Comparison of ENCODE assay signal across 8 cellular contexts in the genomic region with DNA sequence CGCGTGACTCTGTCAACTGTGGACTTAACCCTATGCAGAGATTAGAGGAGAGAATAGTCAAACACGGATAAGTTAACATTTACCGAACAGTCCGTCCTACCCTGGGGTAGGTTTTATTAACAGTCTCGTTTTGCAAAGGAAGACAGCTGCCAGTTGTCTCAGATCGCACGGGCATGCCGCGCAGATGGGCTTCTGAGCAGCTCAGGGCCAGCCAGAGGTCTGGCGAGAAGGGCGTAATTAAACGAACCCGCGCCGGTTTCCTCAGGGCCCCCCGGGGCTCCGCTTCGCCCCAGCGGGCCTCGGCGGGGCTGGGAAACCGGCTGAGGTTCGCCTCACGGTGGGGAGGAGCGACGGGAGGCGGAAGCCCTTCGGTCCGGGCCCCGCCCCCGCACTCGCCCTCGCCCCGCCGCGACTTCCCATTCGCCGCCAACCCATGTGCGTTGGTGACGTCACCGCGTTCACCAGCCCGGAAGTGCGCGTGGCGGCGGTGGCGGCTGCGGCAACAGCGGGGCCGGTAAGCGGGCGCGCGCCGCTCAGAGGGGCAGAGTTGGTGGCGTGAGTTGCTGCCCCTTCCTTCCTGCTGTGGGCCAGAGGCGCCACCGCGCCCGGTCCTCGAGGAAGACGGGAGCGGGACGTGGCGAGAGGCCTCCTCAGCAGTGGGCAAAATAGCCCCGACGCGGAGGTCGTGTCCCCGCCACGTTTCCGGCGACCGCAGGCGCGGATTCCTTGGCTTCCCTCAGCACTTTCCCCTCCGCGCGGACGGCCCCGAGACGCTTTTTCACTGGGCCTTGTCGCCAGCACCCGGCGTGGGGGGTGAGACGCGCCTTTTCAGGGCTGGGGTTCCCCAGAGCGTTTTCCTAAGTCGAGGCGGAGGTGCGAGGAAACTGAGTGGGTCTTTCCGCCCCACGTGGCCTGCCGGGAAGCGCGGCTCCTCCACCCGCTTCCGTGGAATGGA. TPM values are rescaled to one million over a fixed set of nuclear protein-coding genes. Genes with fewer than 3 reads are reported as not detected.
A peak's percentile ranks its signal among the peaks of the same experiment; 100 is the strongest.
DNase-seq lines count a peak whose midpoint lies in the region; ATAC-seq and TF ChIP-seq lines count a peak whose summit lies in the region.

A gene (plus strand): TSS at position 464 of the 955 bp plus-strand sequence. CDS start 2,101 bp downstream, outside the sequence.

- ATAC-seq in GM19372 (IDR thresholded peaks at IDR 0.05; ENCODE audit: low read depth, unreplicated experiment) (peak; percentile 90), HG03521 (IDR thresholded peaks at IDR 0.05; ENCODE audit: unreplicated experiment) (peak; percentile 97), left lobe of liver (peak; percentile 99)

- no peak for TF ChIP-seq CTCF in C4-2B (conservative IDR thresholded peaks at IDR 0.05)

- peak within 1 kb of the TSS; percentile 92 for H3K27ac ChIP-seq in C4-2B

- DNase-seq in NCI-H748 treated with DMSO at 0.1 percent for 48 hours (lab: John Stamatoyannopoulos, UW) (peak; percentile 76), dedifferentiated amniotic fluid mesenchymal stem cell (ENCODE audit: extremely low spot score) (peak; percentile 91), left lobe of liver (ENCODE audit: low spot score) (peak; percentile 96)
- peak; percentile 93 to 94 for DNase-seq in activated CD4-positive, alpha-beta T cell treated with anti-CD3 and anti-CD28 coated beads, Interleukin-2, amount 50 U/mL, for 24 hours (ENCODE audit: low read depth in 1 of 2, low spot score in 1 of 2)
- DNase-seq in stimulated activated CD4-positive, alpha-beta T cell treated with anti-CD3 and anti-CD28 coated beads, Interleukin-2, amount 100 ng/mL, for 24 hours: peak; percentile 98

RNA-seq across cellular contexts. Expression of the gene that starts here (rescaled TPM):
- 8.0 TPM for total RNA-seq in left lobe of liver

Comparison
In these comparisons a context has a peak if more than half of its experiments do, and no peak if none do; other contexts are left out.
1. Peak in every context shown above with its lines: DNase-seq, ATAC-seq and H3K27ac ChIP-seq.